In the genomic region with DNA sequence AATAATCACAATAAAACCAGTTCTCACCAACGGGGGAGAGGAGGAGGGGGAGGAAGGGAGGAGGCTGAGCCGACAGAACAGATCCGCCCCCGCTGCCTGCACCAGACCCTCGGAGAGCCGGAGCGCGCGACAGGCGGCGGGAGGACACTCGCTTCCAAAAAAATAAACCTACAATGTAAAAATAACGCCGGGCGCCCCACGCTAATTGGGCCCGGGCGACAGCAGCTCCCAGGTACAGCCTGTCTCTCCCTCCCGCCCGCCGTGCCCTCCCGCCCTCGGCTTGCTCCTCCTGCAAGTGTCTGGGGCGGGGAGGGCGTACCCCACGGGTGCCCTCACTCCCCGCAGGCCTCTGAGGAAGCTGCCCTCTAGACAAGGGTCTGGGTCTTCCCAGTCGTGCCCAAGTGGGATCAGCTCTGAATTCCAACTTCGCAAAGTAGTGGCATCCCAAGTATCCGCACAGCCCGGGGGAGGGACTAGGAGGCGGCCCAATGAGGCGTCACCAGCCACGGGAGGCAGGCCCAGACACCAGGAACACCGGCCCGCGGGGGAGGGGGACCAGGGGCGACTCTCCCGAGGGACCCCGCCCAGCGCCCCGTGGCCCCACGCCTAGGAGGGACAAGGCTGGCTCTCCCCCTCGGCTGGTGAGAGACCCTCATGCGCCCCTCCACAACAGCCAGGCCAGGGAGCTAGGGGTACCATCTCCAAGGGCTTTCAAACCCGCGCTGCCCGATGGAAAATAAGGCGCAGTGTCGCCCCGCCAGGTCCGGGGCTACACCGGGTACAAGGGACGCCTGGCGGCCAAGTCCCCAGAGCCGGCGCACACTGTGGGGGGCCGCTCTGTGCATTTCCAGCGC, we compare ENCODE assay signal across 8 cellular contexts. TPM values are rescaled to one million over a fixed set of nuclear protein-coding genes. Genes with fewer than 3 reads are reported as not detected.
DNase-seq lines count a peak whose midpoint lies in the region; ATAC-seq and TF ChIP-seq lines count a peak whose summit lies in the region.

No MANE protein-coding gene starts in this region.

- H3K36me3 ChIP-seq in GM23248 (ENCODE audit: low read depth) (no peaks in the 10 kb centered on the region), adipocyte (ENCODE audit: control insufficient read depth, insufficient read depth, low read length, severe bottlenecking) (no peaks in the 10 kb centered on the region), parathyroid adenoma (ENCODE audit: control insufficient read depth, insufficient read depth, low read length) (no peaks in the 10 kb centered on the region), upper lobe of right lung (no peaks in the 10 kb centered on the region)

- no peaks in the 10 kb centered on the region for H3F3A ChIP-seq in GM23248 (ENCODE audit: insufficient read depth)

- H2AFZ ChIP-seq in GM23248: peak overlapping the region; percentile 53
- H2AFZ ChIP-seq in parathyroid adenoma: peak overlapping the region; percentile 92

- peak; percentile 86 for DNase-seq in ELF-1 (ENCODE audit: low read depth, low spot score)
- peak; percentile 92 for DNase-seq in GM23248
- DNase-seq in Kasumi-1 (lab: John Stamatoyannopoulos, UW): peak; percentile 52 to 66
- peak; percentile 41 to 77 for DNase-seq in SW 1271 (lab: John Stamatoyannopoulos, UW)
- peak; percentile 93 for DNase-seq in adipocyte (ENCODE audit: low read depth)
- DNase-seq in cardiac septum (ENCODE audit: low spot score): peak; percentile 94
- DNase-seq in upper lobe of right lung: peak; percentile 94

- H3K9me3 ChIP-seq in GM23248 (ENCODE audit: low read depth) (no peaks in the 10 kb centered on the region), adipocyte (ENCODE audit: control insufficient read depth, low read length) (no peaks in the 10 kb centered on the region), parathyroid adenoma (ENCODE audit: control insufficient read depth, low read length) (no peaks in the 10 kb centered on the region), upper lobe of right lung (no peaks in the 10 kb centered on the region)

- intact Hi-C loops in cardiac septum (cut with DNase I): loop anchor here (1.0 to 5.0 kb wide), 8 partner anchors 48 to 199 kb away; no protein-coding TSS in a partner anchor
- intact Hi-C loops in upper lobe of right lung (cut with DNase I): loop anchor here (10.0 kb wide), 1 partner anchor 198 kb away; no protein-coding TSS in a partner anchor

- peak overlapping the region; percentile 90 for H3K27ac ChIP-seq in GM23248
- H3K27ac ChIP-seq in parathyroid adenoma: peak overlapping the region; percentile 68
- H3K27ac ChIP-seq in upper lobe of right lung: peak overlapping the region; percentile 95

- peak overlapping the region; percentile 97 for H3K4me3 ChIP-seq in GM23248
- peak overlapping the region; percentile 84 for H3K4me3 ChIP-seq in adipocyte (ENCODE audit: low read length)
- peak overlapping the region; percentile 93 for H3K4me3 ChIP-seq in parathyroid adenoma (ENCODE audit: low read depth, low read length)
- peak overlapping the region; percentile 99 for H3K4me3 ChIP-seq in upper lobe of right lung

- no peaks in the 10 kb centered on the region for H4K20me1 ChIP-seq in GM23248 (ENCODE audit: insufficient read depth)

- 1 to 2% methylated on average over 31 to 58 of the region's 59 CpGs for WGBS in GM23248 (ENCODE audit: low coverage in 1 of 2, low lambda C conversion rate in 2 of 2, missing lambda C conversion rate in 2 of 2), 2 experiments

- no peak for TF ChIP-seq CTCF in parathyroid adenoma (IDR thresholded peaks at IDR 0.05)
- peak; percentile 20 for TF ChIP-seq CTCF in upper lobe of right lung (IDR thresholded peaks at IDR 0.05)

- H3K4me2 ChIP-seq in GM23248 (ENCODE audit: unreplicated experiment): peak overlapping the region; percentile 87
- H3K4me2 ChIP-seq in parathyroid adenoma (ENCODE audit: low read length): peak overlapping the region; percentile 99

- H3K27me3 ChIP-seq in GM23248 (replicated peaks; ENCODE audit: insufficient read depth) (no peaks in the 10 kb centered on the region), adipocyte (replicated peaks; ENCODE audit: control insufficient read depth, insufficient read depth, low read length) (no peaks in the 10 kb centered on the region), parathyroid adenoma (ENCODE audit: control insufficient read depth, insufficient read depth, low read length) (no peaks in the 10 kb centered on the region), upper lobe of right lung (no peaks in the 10 kb centered on the region)

- H3K9me2 ChIP-seq in GM23248 (ENCODE audit: insufficient read depth): no peaks in the 10 kb centered on the region

- peak overlapping the region; percentile 97 for H3K9ac ChIP-seq in GM23248
- H3K9ac ChIP-seq in adipocyte (ENCODE audit: low read length): peak overlapping the region; percentile 88
- peak overlapping the region; percentile 72 for H3K9ac ChIP-seq in parathyroid adenoma

- in situ Hi-C loops in GM23248 (cut with MboI): loop anchor here (5.0 kb wide), 1 partner anchor 201 kb away; no protein-coding TSS in a partner anchor

- peaks cover 56% of the 10 kb centered on the region for H3K79me2 ChIP-seq in GM23248 (ENCODE audit: insufficient read depth)
- peaks cover 47% of the 10 kb centered on the region for H3K79me2 ChIP-seq in parathyroid adenoma

- H3K4me1 ChIP-seq in GM23248 (ENCODE audit: insufficient read depth) (peaks cover 12% of the 10 kb centered on the region), adipocyte (ENCODE audit: control insufficient read depth, insufficient read depth, low read length) (peaks cover 17% of the 10 kb centered on the region), parathyroid adenoma (peaks cover 6% of the 10 kb centered on the region), upper lobe of right lung (peaks cover 55% of the 10 kb centered on the region)

- ATAC-seq in upper lobe of right lung: peak; percentile 77

RNA-seq across cellular contexts. Expression of a gene that starts 1.0 kb away (rescaled TPM):
- 37.7 and 66.0 TPM in 2 replicates for total RNA-seq in GM23248 (2014; rRNA removed; shearing (Covaris generic))
- polyA plus RNA-seq in GM23248 (2016; fragmentation: Nextera tagmentation; extraction: Ambion mirVana): 40.8 and 43.5 TPM in 2 replicates
- 159 TPM for total RNA-seq in cardiac septum
- 336 TPM for total RNA-seq in upper lobe of right lung

Comparison
In these comparisons a context has a peak if more than half of its experiments do, and no peak if none do; other contexts are left out.
1. Peak in every context shown above with its lines: DNase-seq, ATAC-seq, H3K4me3 ChIP-seq and H3K27ac ChIP-seq.